In genomic region chr7:155660059-155660757, GRCh38 we compare ENCODE assay signal across 11 cellular contexts.
DNase-seq lines count a peak whose midpoint lies in the region; ATAC-seq and TF ChIP-seq lines count a peak whose summit lies in the region.
"Had no signal": no experiment of that assay in that cellular context is flagged by ENCODE, and none has a peak within 500 bp of the region (broad histone marks: within the 10 kb centered on the region; RNA-seq: fewer than 3 reads in every experiment).

No MANE protein-coding gene starts in this region.

- ATAC-seq in HG03108 (IDR thresholded peaks at IDR 0.05; ENCODE audit: unreplicated experiment), result peak; percentile 80

- DNase-seq in GM13976 (ENCODE audit: low spot score) (peak; percentile 75), GM20000 (ENCODE audit: low spot score) (peak; percentile 56), amniotic epithelial cell (ENCODE audit: low read depth) (peak; percentile 48), GOT3 (lab: John Stamatoyannopoulos, UW) (no peak), SW480 (ENCODE audit: low spot score) (no peak), OCI-M2 (lab: John Stamatoyannopoulos, UW; ENCODE audit: unreplicated experiment) (no peak)
- DNase-seq in effector CD8-positive, alpha-beta T cell (lab: John Stamatoyannopoulos, UW), result no peak
- DNase-seq: islet precursor cell, KBM-7, tibial artery had no signal

- in situ Hi-C loops in GM13976 (cut with MboI; ENCODE audit: low sequenced_read_pairs, unreplicated experiment), result no loop called here

- no peak for TF ChIP-seq CTCF in GM13976 (IDR thresholded peaks at IDR 0.05; ENCODE audit: borderline replicate concordance, control extremely low read depth, extremely low read depth, insufficient read depth, missing control alignments)
- no peak for TF ChIP-seq CTCF in GM20000 (IDR thresholded peaks at IDR 0.05; ENCODE audit: extremely low read depth, missing control alignments)

Comparison
In these comparisons a context has a peak if more than half of its experiments do, and no peak if none do; other contexts are left out.
1. DNase-seq: peak in GM13976 (single experiment), GM20000 (single experiment) and amniotic epithelial cell (single experiment); none in GOT3 (single experiment), effector CD8-positive, alpha-beta T cell (single experiment), SW480 (single experiment) and OCI-M2 (single experiment).